ENCODE assay signal across 8 cellular contexts in the genomic region with DNA sequence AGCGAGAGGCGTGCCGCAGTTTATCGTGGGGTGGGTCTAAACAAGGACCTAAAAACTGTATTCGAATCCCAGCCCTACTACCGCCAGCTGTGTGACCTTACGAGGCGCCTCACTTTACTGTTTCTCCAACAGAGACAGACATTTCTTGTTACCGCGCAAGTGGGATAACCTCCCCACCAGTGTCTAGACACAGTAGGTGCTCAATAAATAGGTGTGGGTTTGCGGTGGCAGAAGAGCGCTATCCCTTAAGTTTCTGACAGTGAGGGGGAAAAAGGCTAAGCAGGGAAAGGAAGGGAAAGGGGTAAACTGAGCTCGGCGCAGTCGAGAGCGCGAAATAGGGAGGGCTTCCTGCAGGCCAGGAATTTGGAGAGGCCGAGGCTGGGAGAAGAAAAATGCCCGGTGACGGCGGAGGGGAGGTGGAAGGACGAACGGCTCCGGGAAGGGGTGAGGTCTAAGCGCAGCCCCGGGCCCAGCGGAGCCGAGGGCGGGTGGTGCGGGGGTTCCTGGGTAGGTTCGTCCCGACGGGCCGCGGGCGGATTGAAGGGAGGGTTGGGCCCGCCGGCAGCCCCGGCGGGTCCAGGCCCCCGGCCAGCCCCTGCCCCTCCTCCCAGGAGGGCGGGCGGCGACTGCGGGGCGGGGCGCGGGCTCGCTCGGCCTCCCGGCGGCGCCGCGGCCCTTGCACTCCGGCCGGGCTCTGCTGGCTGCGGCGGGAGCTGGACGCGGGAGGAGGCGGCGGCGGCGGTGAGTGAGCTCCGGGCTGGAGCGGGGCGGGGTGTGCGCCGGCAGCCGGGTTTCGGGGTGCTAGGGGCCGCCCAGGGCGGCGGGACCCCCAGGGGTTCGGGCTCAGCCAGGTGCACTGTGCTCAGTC. TPM values are rescaled to one million over a fixed set of nuclear protein-coding genes. Genes with fewer than 3 reads are reported as not detected.
A peak's percentile ranks its signal among the peaks of the same experiment; 100 is the strongest.
DNase-seq lines count a peak whose midpoint lies in the region; ATAC-seq and TF ChIP-seq lines count a peak whose summit lies in the region.

A gene with protein sequence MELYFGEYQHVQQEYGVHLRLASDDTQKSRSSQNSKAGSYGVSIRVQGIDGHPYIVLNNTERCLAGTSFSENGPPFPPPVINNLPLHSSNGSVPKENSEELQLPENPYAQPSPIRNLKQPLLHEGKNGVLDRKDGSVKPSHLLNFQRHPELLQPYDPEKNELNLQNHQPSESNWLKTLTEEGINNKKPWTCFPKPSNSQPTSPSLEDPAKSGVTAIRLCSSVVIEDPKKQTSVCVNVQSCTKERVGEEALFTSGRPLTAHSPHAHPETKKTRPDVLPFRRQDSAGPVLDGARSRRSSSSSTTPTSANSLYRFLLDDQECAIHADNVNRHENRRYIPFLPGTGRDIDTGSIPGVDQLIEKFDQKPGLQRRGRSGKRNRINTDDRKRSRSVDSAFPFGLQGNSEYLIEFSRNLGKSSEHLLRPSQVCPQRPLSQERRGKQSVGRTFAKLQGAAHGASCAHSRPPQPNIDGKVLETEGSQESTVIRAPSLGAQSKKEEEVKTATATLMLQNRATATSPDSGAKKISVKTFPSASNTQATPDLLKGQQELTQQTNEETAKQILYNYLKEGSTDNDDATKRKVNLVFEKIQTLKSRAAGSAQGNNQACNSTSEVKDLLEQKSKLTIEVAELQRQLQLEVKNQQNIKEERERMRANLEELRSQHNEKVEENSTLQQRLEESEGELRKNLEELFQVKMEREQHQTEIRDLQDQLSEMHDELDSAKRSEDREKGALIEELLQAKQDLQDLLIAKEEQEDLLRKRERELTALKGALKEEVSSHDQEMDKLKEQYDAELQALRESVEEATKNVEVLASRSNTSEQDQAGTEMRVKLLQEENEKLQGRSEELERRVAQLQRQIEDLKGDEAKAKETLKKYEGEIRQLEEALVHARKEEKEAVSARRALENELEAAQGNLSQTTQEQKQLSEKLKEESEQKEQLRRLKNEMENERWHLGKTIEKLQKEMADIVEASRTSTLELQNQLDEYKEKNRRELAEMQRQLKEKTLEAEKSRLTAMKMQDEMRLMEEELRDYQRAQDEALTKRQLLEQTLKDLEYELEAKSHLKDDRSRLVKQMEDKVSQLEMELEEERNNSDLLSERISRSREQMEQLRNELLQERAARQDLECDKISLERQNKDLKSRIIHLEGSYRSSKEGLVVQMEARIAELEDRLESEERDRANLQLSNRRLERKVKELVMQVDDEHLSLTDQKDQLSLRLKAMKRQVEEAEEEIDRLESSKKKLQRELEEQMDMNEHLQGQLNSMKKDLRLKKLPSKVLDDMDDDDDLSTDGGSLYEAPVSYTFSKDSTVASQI (plus strand): TSS at position 679 of the 868 bp plus-strand sequence. CDS start 61,495 bp downstream, outside the sequence.

- H3K9me3 ChIP-seq in HUES6 (ENCODE audit: control insufficient read depth, insufficient read depth, low read depth, low read length) (no peaks in the 10 kb centered on the region), stomach (no peaks in the 10 kb centered on the region)

- H3K27me3 Mint-ChIP-seq in central memory CD8-positive, alpha-beta T cell, result peaks cover 95% of the 10 kb centered on the region

- TF ChIP-seq POLR2A in stomach (IDR thresholded peaks at IDR 0.05), result no peak

- H3K4me1 Mint-ChIP-seq in central memory CD8-positive, alpha-beta T cell, result peaks cover 9% of the 10 kb centered on the region

- no peak for TF ChIP-seq EP300 in stomach (IDR thresholded peaks at IDR 0.05)

- H3K4me1 ChIP-seq in HUES6 (ENCODE audit: control insufficient read depth, insufficient read depth, low read length) (peaks cover 41% of the 10 kb centered on the region), stomach (peaks cover 15 to 37% (median 27%) of the 10 kb centered on the region in 4 donors)

- H3K9ac ChIP-seq in HUES6 (ENCODE audit: low read length), result peak within 1 kb of the TSS; percentile 66

- H3K36me3 Mint-ChIP-seq in central memory CD8-positive, alpha-beta T cell (ENCODE audit: insufficient read depth), result no peaks in the 10 kb centered on the region

- no peak for DNase-seq in AG10803 (ENCODE audit: low read depth)
- DNase-seq in central memory CD8-positive, alpha-beta T cell (ENCODE audit: low spot score in 2 of 2), result no peak
- DNase-seq in left colon, result peak; percentile 30 to 48
- peak; percentile 71 for DNase-seq in stomach
- no peak for DNase-seq in COLO829 (ENCODE audit: low spot score)
- DNase-seq in GM10248 (ENCODE audit: extremely low spot score), result no peak

- no peaks in the 10 kb centered on the region for H3K9me3 Mint-ChIP-seq in central memory CD8-positive, alpha-beta T cell

- H3K36me3 ChIP-seq in HUES6 (ENCODE audit: control insufficient read depth, insufficient read depth, low read length) (no peaks in the 10 kb centered on the region), stomach (no peaks in the 10 kb centered on the region)

- no peak within 1 kb of the TSS for H3K27ac Mint-ChIP-seq in central memory CD8-positive, alpha-beta T cell (ENCODE audit: low read depth)

- no peak for ATAC-seq in central memory CD8-positive, alpha-beta T cell (replicated peaks; ENCODE audit: extremely low read depth, poor library complexity, severe bottlenecking)
- ATAC-seq in left colon, result peak; percentile 82
- no peak for ATAC-seq in HG02759 (IDR thresholded peaks at IDR 0.05; ENCODE audit: unreplicated experiment)

- intact Hi-C loops in left colon (cut with DNase I, micrococcal nuclease) (no loop called here), stomach (cut with DNase I; ENCODE audit: low total_unique reads) (no loop called here)

- H3K4me3 ChIP-seq in AG10803 (ENCODE audit: low read length) (peak within 1 kb of the TSS; percentile 58), HUES6 (ENCODE audit: low read depth, low read length) (peak within 1 kb of the TSS; percentile 79), stomach (peak within 1 kb of the TSS; percentile 70 to 88 (median 75))

- H3K27ac ChIP-seq in HUES6 (ENCODE audit: low read depth, low read length) (no peak within 1 kb of the TSS; the same call in 1 of the 2 replicates), stomach (peak within 1 kb of the TSS; percentile 80 to 86 (median 82))

- WGBS in stomach, 5 donors, result 18 to 33% (median 32%) methylated on average over 38 to 74 of the region's 76 CpGs

- H3K4me3 Mint-ChIP-seq in central memory CD8-positive, alpha-beta T cell, result peak within 1 kb of the TSS; percentile 56

- POLR2A ChIA-PET in GM10248 (lab: Yijun Ruan, JAX), result no interaction called here

- no peaks in the 10 kb centered on the region; the same call in 1 of the 2 replicates for H3K27me3 ChIP-seq in HUES6 (ENCODE audit: control insufficient read depth, insufficient read depth, low read length)
- peaks cover 0 to 29% (median 4%) of the 10 kb centered on the region in 3 donors for H3K27me3 ChIP-seq in stomach

- no peak for TF ChIP-seq CTCF in AG10803 (conservative IDR thresholded peaks at IDR 0.05; ENCODE audit: low read length)
- TF ChIP-seq CTCF in stomach (IDR thresholded peaks at IDR 0.05), result no peak
- TF ChIP-seq CTCF in GM10248 (IDR thresholded peaks at IDR 0.05; ENCODE audit: control extremely low read depth, extremely low read depth, low read depth, missing control alignments), result no peak

- CTCF ChIA-PET in GM10248 (lab: Yijun Ruan, JAX), result no interaction called here

RNA-seq across cellular contexts. Expression of the gene that starts here (rescaled TPM):
- total RNA-seq in left colon, result 1 to 10 TPM; 2.8 to 4.1 TPM
- 10 to 100 TPM in 4 of 5 donors, under 1 TPM in 1; 0.29 to 36.2 (median 29.3) TPM for total RNA-seq in stomach
- 10 to 100 TPM in 1 of 3 donors, 1 to 10 TPM in 2; 4.9 to 16.4 (median 8.2) TPM for polyA plus RNA-seq in stomach

Comparison
In these comparisons a context has a peak if more than half of its experiments do, and no peak if none do; other contexts are left out.
1. DNase-seq: peak in left colon (2 of 2) and stomach (single experiment); none in AG10803 (single experiment), central memory CD8-positive, alpha-beta T cell (0 of 2), COLO829 (single experiment) and GM10248 (single experiment).
2. Peak in every context shown above with its lines, with median percentiles within 50 percentile points of each other: H3K4me3 ChIP-seq.